ENCODE assay signal across 1 cellular context in genomic region chr11:99325807-99326206, GRCh38.
TF ChIP-seq lines count a peak whose summit lies in the region.

No MANE protein-coding gene starts in this region.

TF ChIP-seq in GM23338, 12 proteins besides CTCF, POLR2A, EP300 and RAD21 (continued from another document):
- TF ChIP-seq REST (IDR thresholded peaks at IDR 0.05; ENCODE audit: unreplicated experiment) (no peak), EZH2phosphoT487 (IDR thresholded peaks at IDR 0.05; ENCODE audit: unreplicated experiment) (no peak), CREB1 (CRISPR knock-in tag; IDR thresholded peaks at IDR 0.05; ENCODE audit: low read depth) (no peak), ZNF331 (CRISPR knock-in tag; IDR thresholded peaks at IDR 0.05; ENCODE audit: low read depth) (no peak), ETS1 (IDR thresholded peaks at IDR 0.05) (no peak)
